In genomic region chr6:87832025-87832825, GRCh38 we compare ENCODE assay signal across 8 cellular contexts.
A peak's percentile ranks its signal among the peaks of the same experiment; 100 is the strongest.
DNase-seq lines count a peak whose midpoint lies in the region; ATAC-seq and TF ChIP-seq lines count a peak whose summit lies in the region.

No MANE protein-coding gene starts in this region.

- no peaks in the 10 kb centered on the region for H3K36me3 Mint-ChIP-seq in activated CD4-positive, alpha-beta memory T cell treated with anti-CD3 and anti-CD28 coated beads, Interleukin-2, amount 10 ng/mL, durations not matched to agents 7 days and 5 days (ENCODE audit: low read depth)

- no peaks in the 10 kb centered on the region for H3K9me3 Mint-ChIP-seq in activated CD4-positive, alpha-beta memory T cell treated with anti-CD3 and anti-CD28 coated beads, Interleukin-2, amount 10 ng/mL, durations not matched to agents 7 days and 5 days

- TF ChIP-seq CTCF in GM12872 (IDR thresholded peaks at IDR 0.05; ENCODE audit: insufficient read depth, low read depth, low read length), result peak; percentile 42; the same call in 1 of the 3 replicates
- TF ChIP-seq CTCF in right atrium auricular region (IDR thresholded peaks at IDR 0.05), result peak in 1 of 2 donors; percentile 64

- H3K27ac ChIP-seq in right atrium auricular region (no peak overlapping the region), skeletal muscle tissue (ENCODE audit: low read depth, low read length) (no peak overlapping the region)

- H3K4me1 ChIP-seq in right atrium auricular region, result no peaks in the 10 kb centered on the region
- peaks cover 0 to 4% (median 0%) of the 10 kb centered on the region in 3 donors for H3K4me1 ChIP-seq in skeletal muscle tissue (ENCODE audit: control insufficient read depth in 3 of 3, insufficient read depth in 3 of 3, low read length in 3 of 3)

- H3K4me3 ChIP-seq in right atrium auricular region (peak overlapping the region; percentile 23 to 29), skeletal muscle tissue (ENCODE audit: low read length in 3 of 3) (peak overlapping the region; percentile 3 to 64 (median 46))

- H3K27me3 ChIP-seq in right atrium auricular region (no peaks in the 10 kb centered on the region), skeletal muscle tissue (ENCODE audit: control insufficient read depth in 3 of 3, insufficient read depth in 3 of 3, low read length in 3 of 3) (no peaks in the 10 kb centered on the region)

- H3K4me3 Mint-ChIP-seq in activated CD4-positive, alpha-beta memory T cell treated with anti-CD3 and anti-CD28 coated beads, Interleukin-2, amount 10 ng/mL, durations not matched to agents 7 days and 5 days, result peak overlapping the region; percentile 81

- H3K36me3 ChIP-seq in right atrium auricular region (no peaks in the 10 kb centered on the region), skeletal muscle tissue (ENCODE audit: control insufficient read depth in 3 of 3, insufficient read depth in 3 of 3, low read length in 3 of 3) (no peaks in the 10 kb centered on the region)

- DNase-seq in ACHN, result peak; percentile 52
- peak; percentile 40 for DNase-seq in NCI-H1694 (lab: John Stamatoyannopoulos, UW)
- no peak for DNase-seq in activated CD4-positive, alpha-beta memory T cell treated with anti-CD3 and anti-CD28 coated beads, Interleukin-2, amount 10 ng/mL, durations not matched to agents 7 days and 5 days
- no peak for DNase-seq in right atrium auricular region (ENCODE audit: low spot score)
- DNase-seq in NCI-H774 (lab: John Stamatoyannopoulos, UW), result no peak

- in situ Hi-C loops in ACHN (cut with HindIII; ENCODE audit: low pct_ligation_motif_present, low pct_unique_long_range_greater_than_20kb, low sequenced_read_pairs), result no loop called here

- POLR2A ChIA-PET in activated CD4-positive, alpha-beta memory T cell treated with anti-CD3 and anti-CD28 coated beads, Interleukin-2, amount 10 ng/mL, durations not matched to agents 7 days and 5 days (lab: Charles Lee), result interaction anchor here (0.6 to 1.2 kb wide), 2 partner anchors 117 to 132 kb away, joined by 3 read pairs; no protein-coding TSS in a partner anchor

- CTCF ChIA-PET in activated CD4-positive, alpha-beta memory T cell treated with anti-CD3 and anti-CD28 coated beads, Interleukin-2, amount 10 ng/mL, durations not matched to agents 7 days and 5 days (lab: Charles Lee), result interaction anchor here (0.6 to 2.7 kb wide), 22 partner anchors 17 to 1039 kb away, joined by 3 to 11 read pairs (median 4); no protein-coding TSS in a partner anchor

- peaks cover 4% of the 10 kb centered on the region for H3K27me3 Mint-ChIP-seq in activated CD4-positive, alpha-beta memory T cell treated with anti-CD3 and anti-CD28 coated beads, Interleukin-2, amount 10 ng/mL, durations not matched to agents 7 days and 5 days

- peak overlapping the region; percentile 18 to 66 (median 48) for H3K9ac ChIP-seq in skeletal muscle tissue (ENCODE audit: low read depth in 1 of 3, low read length in 3 of 3)

- H3K9me3 ChIP-seq in right atrium auricular region (no peaks in the 10 kb centered on the region), skeletal muscle tissue (ENCODE audit: control insufficient read depth in 3 of 3, low read length in 3 of 3) (no peaks in the 10 kb centered on the region)

- peak overlapping the region; percentile 45 for H3K27ac Mint-ChIP-seq in activated CD4-positive, alpha-beta memory T cell treated with anti-CD3 and anti-CD28 coated beads, Interleukin-2, amount 10 ng/mL, durations not matched to agents 7 days and 5 days

- ATAC-seq in HG02798 (IDR thresholded peaks at IDR 0.05; ENCODE audit: poor library complexity, unreplicated experiment), result peak; percentile 69

- H3K4me1 Mint-ChIP-seq in activated CD4-positive, alpha-beta memory T cell treated with anti-CD3 and anti-CD28 coated beads, Interleukin-2, amount 10 ng/mL, durations not matched to agents 7 days and 5 days, result peaks cover 11% of the 10 kb centered on the region

Comparison
In these comparisons a context has a peak if more than half of its experiments do, and no peak if none do; other contexts are left out.
1. DNase-seq: peak in ACHN (single experiment) and NCI-H1694 (single experiment); none in activated CD4-positive, alpha-beta memory T cell treated with anti-CD3 and anti-CD28 coated beads, Interleukin-2, amount 10 ng/mL, durations not matched to agents 7 days and 5 days (single experiment), right atrium auricular region (single experiment) and NCI-H774 (single experiment).